7 cellular contexts compared by ENCODE assay signal in the genomic region with DNA sequence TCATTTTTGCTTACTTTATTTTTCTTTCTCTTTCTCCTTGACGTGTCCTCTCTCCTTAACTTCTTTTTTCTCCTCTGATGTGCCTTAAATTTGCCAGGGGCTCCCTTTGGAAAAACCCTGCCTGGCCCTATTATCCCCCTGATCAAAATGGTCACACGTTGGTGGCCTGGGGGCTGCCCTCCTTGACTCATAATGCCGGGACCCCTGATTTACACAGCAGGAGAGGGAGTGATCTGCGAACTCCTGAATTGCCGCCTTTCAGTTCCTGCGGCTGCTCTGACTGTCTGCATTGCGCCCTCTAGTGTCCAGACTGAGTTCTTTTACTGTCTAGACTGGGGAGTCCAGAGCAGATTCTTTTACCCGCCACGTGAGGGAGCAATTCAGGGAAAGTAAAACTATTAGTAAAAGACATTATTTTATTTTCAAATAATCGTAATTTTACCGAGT. TPM values are rescaled to one million over a fixed set of nuclear protein-coding genes. Genes with fewer than 3 reads are reported as not detected.
DNase-seq lines count a peak whose midpoint lies in the region; ATAC-seq and TF ChIP-seq lines count a peak whose summit lies in the region.

No MANE protein-coding gene starts in this region.

- ATAC-seq in HG02840 (IDR thresholded peaks at IDR 0.05; ENCODE audit: low FRiP score, unreplicated experiment), result peak; percentile 65

- H3K27ac ChIP-seq in right atrium auricular region, result no peak overlapping the region

- TF ChIP-seq CTCF in GM13977 (IDR thresholded peaks at IDR 0.05; ENCODE audit: extremely low read depth, insufficient read depth, missing control alignments), result peak; percentile 99
- TF ChIP-seq CTCF in right atrium auricular region (IDR thresholded peaks at IDR 0.05), result peak; percentile 93 to 96
- peak; percentile 98 for TF ChIP-seq CTCF in retinal pigment epithelial cell (conservative IDR thresholded peaks at IDR 0.05; ENCODE audit: low read depth, low read length)

- H3K36me3 ChIP-seq in right atrium auricular region, result no peaks in the 10 kb centered on the region

- H3K27me3 ChIP-seq in right atrium auricular region, result no peaks in the 10 kb centered on the region

- no peaks in the 10 kb centered on the region for H3K9me3 ChIP-seq in right atrium auricular region

- H3K4me1 ChIP-seq in right atrium auricular region, result peaks cover 0 to 13% of the 10 kb centered on the region in 2 donors

- DNase-seq in GM13977 (ENCODE audit: low spot score) (peak; percentile 71), NCI-H1436 (lab: John Stamatoyannopoulos, UW) (peak; percentile 75), T follicular helper cell (ENCODE audit: low read depth) (peak; percentile 69), amniotic epithelial cell (ENCODE audit: low read depth) (peak; percentile 80), right atrium auricular region (ENCODE audit: low spot score) (peak; percentile 68), retinal pigment epithelial cell (ENCODE audit: low read depth) (peak; percentile 47)

- in situ Hi-C loops in GM13977 (cut with MboI; ENCODE audit: low pct_unique_long_range_greater_than_20kb, low sequenced_read_pairs, unreplicated experiment), result loop anchor here (25.0 kb wide), 1 partner anchor 217 kb away; no protein-coding TSS in a partner anchor

- peak overlapping the region; percentile 12 to 37 for H3K4me3 ChIP-seq in right atrium auricular region
- H3K4me3 ChIP-seq in retinal pigment epithelial cell (ENCODE audit: low read length), result no peak overlapping the region

RNA-seq across cellular contexts. Expression of gene GZMB, which starts 44.8 kb away (rescaled TPM):
- 1 to 10 TPM in 1 of 2 donors, not detected in 1; 2.0 TPM for total RNA-seq in right atrium auricular region
